Comparison of ENCODE assay signal across 1 cellular context in the genomic region with DNA sequence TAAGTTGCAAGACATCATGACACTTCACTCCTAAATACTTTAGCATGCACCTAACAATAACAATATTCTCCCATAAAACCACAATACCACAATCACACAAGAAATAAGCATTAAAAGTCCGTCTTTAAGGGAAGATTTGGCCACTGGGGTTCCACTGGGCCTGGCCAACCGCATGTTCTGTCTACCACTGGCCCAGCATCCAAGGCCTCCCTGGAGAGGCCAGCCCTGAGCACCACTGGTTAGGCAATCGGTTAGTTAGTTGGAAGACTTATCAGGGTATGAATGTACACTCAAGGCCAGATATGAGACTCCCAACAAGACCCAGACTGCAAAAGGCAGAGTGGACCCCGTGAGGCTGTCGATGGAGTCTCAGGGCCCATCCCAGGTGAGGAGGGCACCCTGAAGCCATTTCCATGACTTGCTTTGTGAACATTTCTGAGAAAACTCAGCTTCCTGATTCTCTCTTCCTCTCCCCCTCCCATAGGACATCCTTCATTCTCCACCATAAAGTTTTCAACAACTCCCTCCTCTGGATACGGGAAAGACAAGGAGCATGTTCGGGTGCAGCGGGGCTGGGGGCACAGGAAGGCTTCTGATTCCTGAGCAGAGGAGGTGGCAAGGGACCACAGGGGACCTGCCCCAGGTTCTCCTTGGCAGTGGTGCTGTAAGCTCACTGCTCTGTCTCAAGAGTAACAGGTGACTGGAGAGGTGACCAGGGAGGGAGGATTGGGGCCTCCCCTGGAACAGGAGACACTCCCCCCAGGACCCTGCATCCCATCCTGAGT.
TF ChIP-seq lines count a peak whose summit lies in the region.

No MANE protein-coding gene starts in this region.

TF ChIP-seq in K562, 482 proteins besides CTCF, POLR2A, EP300 and RAD21:
- TF ChIP-seq GTF2F1 (IDR thresholded peaks at IDR 0.05; ENCODE audit: low read depth, low read length), result no peak
- TF ChIP-seq, protein P1, sequence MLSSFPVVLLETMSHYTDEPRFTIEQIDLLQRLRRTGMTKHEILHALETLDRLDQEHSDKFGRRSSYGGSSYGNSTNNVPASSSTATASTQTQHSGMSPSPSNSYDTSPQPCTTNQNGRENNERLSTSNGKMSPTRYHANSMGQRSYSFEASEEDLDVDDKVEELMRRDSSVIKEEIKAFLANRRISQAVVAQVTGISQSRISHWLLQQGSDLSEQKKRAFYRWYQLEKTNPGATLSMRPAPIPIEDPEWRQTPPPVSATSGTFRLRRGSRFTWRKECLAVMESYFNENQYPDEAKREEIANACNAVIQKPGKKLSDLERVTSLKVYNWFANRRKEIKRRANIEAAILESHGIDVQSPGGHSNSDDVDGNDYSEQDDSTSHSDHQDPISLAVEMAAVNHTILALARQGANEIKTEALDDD (IDR thresholded peaks at IDR 0.05), result peak; percentile 90
